Comparison of ENCODE assay signal across 8 cellular contexts in the genomic region with DNA sequence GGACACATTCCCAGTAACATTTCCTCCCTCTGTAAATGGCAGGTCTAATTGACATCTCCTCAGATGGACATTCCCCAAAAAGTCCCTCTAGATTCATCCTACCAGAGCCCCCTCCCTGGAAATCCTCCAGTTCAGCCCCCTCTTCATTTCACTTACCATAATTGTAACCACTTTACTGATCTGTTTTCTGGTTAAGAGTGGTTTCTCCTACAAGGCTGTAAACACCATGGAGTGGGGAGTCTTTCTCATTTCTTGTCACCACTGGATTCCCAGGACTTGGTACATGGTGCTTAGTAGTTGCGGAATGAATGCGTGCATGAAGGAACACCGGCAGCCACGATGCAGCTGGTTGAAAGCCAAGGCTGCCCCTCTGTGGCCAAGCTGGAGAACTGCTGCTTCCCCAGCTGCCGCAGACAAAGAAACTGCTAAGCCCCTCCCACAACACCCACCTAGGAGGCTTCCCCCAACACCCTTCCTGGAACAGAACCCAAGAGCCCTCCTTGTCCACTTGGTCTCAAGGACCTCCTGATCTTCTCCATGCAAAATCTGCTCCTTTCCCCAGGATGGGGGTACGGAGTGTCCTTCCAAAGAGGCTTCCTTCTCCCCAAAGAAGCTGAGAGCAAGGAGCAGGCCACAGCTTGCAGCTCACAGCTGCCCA. TPM values are rescaled to one million over a fixed set of nuclear protein-coding genes. Genes with fewer than 3 reads are reported as not detected.
DNase-seq lines count a peak whose midpoint lies in the region; ATAC-seq and TF ChIP-seq lines count a peak whose summit lies in the region.

No MANE protein-coding gene starts in this region.

- no peak overlapping the region for H3K4me3 ChIP-seq in epithelial cell of proximal tubule (ENCODE audit: low read depth, low read length)
- no peak overlapping the region for H3K4me3 ChIP-seq in mucosa of descending colon

- no peaks in the 10 kb centered on the region for H3K9me3 ChIP-seq in mucosa of descending colon

- H3K36me3 ChIP-seq in mucosa of descending colon (ENCODE audit: low read depth): no peaks in the 10 kb centered on the region

- no peaks in the 10 kb centered on the region for H3K4me1 ChIP-seq in mucosa of descending colon (ENCODE audit: low read depth)

- ATAC-seq in HG03354 (IDR thresholded peaks at IDR 0.05; ENCODE audit: poor library complexity, severe bottlenecking, unreplicated experiment) (peak; percentile 62), mucosa of descending colon (peak; percentile 96), GM18520 (IDR thresholded peaks at IDR 0.05; ENCODE audit: unreplicated experiment) (no peak)

- DNase-seq in DMS153 (lab: John Stamatoyannopoulos, UW) (peak; percentile 67), NOMO-1 treated with DMSO at 0.1 percent for 48 hours (lab: John Stamatoyannopoulos, UW; ENCODE audit: unreplicated experiment) (peak; percentile 47), epithelial cell of proximal tubule (ENCODE audit: low read depth) (peak; percentile 27), mucosa of descending colon (peak; percentile 66 to 76 (median 70))
- DNase-seq in activated CD8-positive, alpha-beta memory T cell treated with anti-CD3 and anti-CD28 coated beads, Interleukin-2, amount 50 U/mL, for 1 hour (ENCODE audit: extremely low read depth): peak; percentile 47
- DNase-seq in stimulated activated CD8-positive, alpha-beta memory T cell treated with anti-CD3 and anti-CD28 coated beads, Interleukin-4, amount 100 ng/mL, for 4 hours (ENCODE audit: low read depth in 2 of 2, low spot score in 1 of 2): peak; percentile 50 to 51

- intact Hi-C loops in mucosa of descending colon (cut with DNase I, micrococcal nuclease): loop anchor here (5.0 kb wide), 2 partner anchors 34 to 39 kb away; no protein-coding TSS in a partner anchor

- peak; percentile 92 for TF ChIP-seq CTCF in epithelial cell of proximal tubule (conservative IDR thresholded peaks at IDR 0.05; ENCODE audit: low read depth, low read length)
- peak; percentile 86 for TF ChIP-seq CTCF in mucosa of descending colon (IDR thresholded peaks at IDR 0.05)

RNA-seq across cellular contexts. Expression of a gene that starts 18.6 kb away (rescaled TPM):
- total RNA-seq in epithelial cell of proximal tubule: 12.6 and 15.0 TPM in 2 replicates
- 1 to 10 TPM; 1.2 to 8.7 (median 3.0) TPM for total RNA-seq in mucosa of descending colon

RNA-seq across cellular contexts. Expression of a gene that starts 39.4 kb away (rescaled TPM):
- total RNA-seq in epithelial cell of proximal tubule (18.0 and 21.9 TPM in 2 replicates), mucosa of descending colon (10 to 100 TPM in 2 of 3 donors, 1 to 10 TPM in 1; 9.5 to 24.1 (median 14.7) TPM)

RNA-seq across cellular contexts. Expression of a gene that starts 51.2 kb away (rescaled TPM):
- total RNA-seq in epithelial cell of proximal tubule (51.9 and 57.7 TPM in 2 replicates), mucosa of descending colon (100 to 1,000 TPM in 2 of 3 donors, 10 to 100 TPM in 1; 99.9 to 125 (median 114) TPM)
